ENCODE assay signal across 8 cellular contexts in genomic region chr1:156767101-156767878, GRCh38. TPM values are rescaled to one million over a fixed set of nuclear protein-coding genes. Genes with fewer than 3 reads are reported as not detected.
DNase-seq lines count a peak whose midpoint lies in the region; ATAC-seq and TF ChIP-seq lines count a peak whose summit lies in the region.

Gene PRCC, plus strand, starts transcription at chr1:156767535. Its CDS starts 237 bp downstream, at chr1:156767772.

- CTCF ChIA-PET in SK-N-SH (lab: Yijun Ruan, JAX) = interaction anchor here (0.7 to 9.5 kb wide), 16 partner anchors 15 to 409 kb away, joined by 3 to 64 read pairs (median 4); partner anchors contain the start of genes HDGF, INSRR, METTL25B and MRPL24

- peaks cover 13% of the 10 kb centered on the region; the same call in 1 of the 2 replicates for H4K20me1 ChIP-seq in SK-N-SH (ENCODE audit: insufficient read depth)

- peak; percentile 29; the same call in 1 of the 2 replicates for TF ChIP-seq RAD21 in SK-N-SH (IDR thresholded peaks at IDR 0.05; ENCODE audit: low read length)

- under 1% methylated on average over 31 of the region's 50 CpGs for WGBS in SK-N-SH (ENCODE audit: low lambda C conversion rate)

- H3K36me3 Mint-ChIP-seq in activated naive CD4-positive, alpha-beta T cell treated with anti-CD3 and anti-CD28 coated beads, Interleukin-2, amount 50 U/mL, for 72 hours = peaks cover 25 to 27% of the 10 kb centered on the region in 2 donors

- peaks cover 61% of the 10 kb centered on the region for H3K79me2 ChIP-seq in SK-N-SH (ENCODE audit: insufficient read depth)

- no peaks in the 10 kb centered on the region for H3K9me3 Mint-ChIP-seq in activated naive CD4-positive, alpha-beta T cell treated with anti-CD3 and anti-CD28 coated beads, Interleukin-2, amount 50 U/mL, for 72 hours

- peak within 1 kb of the TSS; percentile 77 to 90 for H3K27ac ChIP-seq in SK-N-SH (ENCODE audit: low read depth in 2 of 2, low read length in 1 of 2)
- peak within 1 kb of the TSS; percentile 89 to 94 for H3K27ac ChIP-seq in thoracic aorta

- ATAC-seq in HG02571 (IDR thresholded peaks at IDR 0.05; ENCODE audit: unreplicated experiment) (peak; percentile 93), omental fat pad (ENCODE audit: low FRiP score) (peak; percentile 98), thoracic aorta (ENCODE audit: insufficient number of reproducible peaks, low FRiP score, low read depth) (peak; percentile 97)
- peak; percentile 87 to 96 for ATAC-seq in activated naive CD4-positive, alpha-beta T cell treated with anti-CD3 and anti-CD28 coated beads, Interleukin-2, amount 50 U/mL, for 72 hours

- TF ChIP-seq CTCF in GM06990 (IDR thresholded peaks at IDR 0.05; ENCODE audit: insufficient read depth, low read length, poor library complexity, severe bottlenecking) (no peak), SK-N-SH (IDR thresholded peaks at IDR 0.05) (0 out of 2 replicates have a peak, but pooled peaks have one; percentile 7), omental fat pad (IDR thresholded peaks at IDR 0.05) (no peak), thoracic aorta (IDR thresholded peaks at IDR 0.05) (no peak)

- peak; percentile 10 to 20; a peak in 2 of 4 replicates for TF ChIP-seq EP300 in SK-N-SH (IDR thresholded peaks at IDR 0.05; ENCODE audit: borderline replicate concordance in 1 of 2, low read depth in 1 of 2, low read length in 1 of 2)

- no peaks in the 10 kb centered on the region for H3K9me2 ChIP-seq in SK-N-SH

- peak within 1 kb of the TSS; percentile 85 for H2AFZ ChIP-seq in SK-N-SH (ENCODE audit: low read depth)

- no peaks in the 10 kb centered on the region for H3F3A ChIP-seq in SK-N-SH (replicated peaks; ENCODE audit: insufficient read depth)

- peak within 1 kb of the TSS in 1 of 2 donors; percentile 88 for H3K27ac Mint-ChIP-seq in activated naive CD4-positive, alpha-beta T cell treated with anti-CD3 and anti-CD28 coated beads, Interleukin-2, amount 50 U/mL, for 72 hours

- H3K9ac ChIP-seq in SK-N-SH = peak within 1 kb of the TSS; percentile 95

- H3K36me3 ChIP-seq in GM06990 (ENCODE audit: control insufficient read depth, insufficient read depth, low read length) = peaks cover 3% of the 10 kb centered on the region
- H3K36me3 ChIP-seq in SK-N-SH (replicated peaks in 1 of 2; ENCODE audit: control insufficient read depth in 1 of 2, insufficient read depth in 2 of 2, low read length in 1 of 2) = peaks cover 18 to 19% of the 10 kb centered on the region in 2 experiments
- H3K36me3 ChIP-seq in thoracic aorta = no peaks in the 10 kb centered on the region

- H3K4me3 ChIP-seq in GM06990 (replicated peaks; ENCODE audit: low read depth, low read length) (peak within 1 kb of the TSS; percentile 91), SK-N-SH (ENCODE audit: low read depth in 2 of 2, low read length in 1 of 2) (peak within 1 kb of the TSS; percentile 72 to 86), thoracic aorta (peak within 1 kb of the TSS; percentile 93)

- DNase-seq in GM06990 (ENCODE audit: extremely low read depth, insufficient read length) = peak; percentile 96
- peak; percentile 99 for DNase-seq in NCI-H1048 (lab: John Stamatoyannopoulos, UW)
- peak; percentile 87 for DNase-seq in SK-N-SH
- peak; percentile 89 to 92 for DNase-seq in activated naive CD4-positive, alpha-beta T cell treated with anti-CD3 and anti-CD28 coated beads, Interleukin-2, amount 50 U/mL, for 72 hours (ENCODE audit: low spot score in 2 of 2)
- peak; percentile 100 for DNase-seq in glomerular visceral epithelial cell (ENCODE audit: extremely low spot score)
- peak; percentile 85 for DNase-seq in omental fat pad (ENCODE audit: low spot score)
- DNase-seq in thoracic aorta (ENCODE audit: low spot score) = peak; percentile 98

- peaks cover 23 to 26% of the 10 kb centered on the region in 2 experiments; a peak in 3 of 4 replicates for H3K4me1 ChIP-seq in SK-N-SH (ENCODE audit: control insufficient read depth in 1 of 2, insufficient read depth in 2 of 2, low read depth in 1 of 2, low read length in 1 of 2)
- H3K4me1 ChIP-seq in thoracic aorta (ENCODE audit: control insufficient read depth in 1 of 2, low read depth in 2 of 2) = peaks cover 17 to 43% of the 10 kb centered on the region in 2 donors

- H3K9me3 ChIP-seq in SK-N-SH = no peaks in the 10 kb centered on the region
- no peaks in the 10 kb centered on the region for H3K9me3 ChIP-seq in thoracic aorta

- POLR2A ChIA-PET in SK-N-SH (lab: Yijun Ruan, JAX) = interaction anchor here (0.7 to 3.9 kb wide), 10 partner anchors 10 to 93 kb away, joined by 3 to 27 read pairs (median 4); partner anchors contain the start of genes HDGF, ISG20L2, METTL25B and MRPL24

- peak within 1 kb of the TSS; percentile 89 for H3K4me2 ChIP-seq in SK-N-SH

- H3K27me3 ChIP-seq in GM06990 (replicated peaks; ENCODE audit: control insufficient read depth, insufficient read depth, low read length) (no peaks in the 10 kb centered on the region), SK-N-SH (ENCODE audit: insufficient read depth) (no peaks in the 10 kb centered on the region), thoracic aorta (replicated peaks; ENCODE audit: insufficient read depth) (no peaks in the 10 kb centered on the region)

TF ChIP-seq in SK-N-SH, 30 proteins besides CTCF, POLR2A, EP300 and RAD21 (continues in another document):
- TF ChIP-seq RFX5 (IDR thresholded peaks at IDR 0.05; ENCODE audit: low read length) = peak; percentile 79; the same call in 1 of the 2 replicates
- peak; percentile 24; the same call in 1 of the 2 replicates for TF ChIP-seq NFIC (IDR thresholded peaks at IDR 0.05; ENCODE audit: borderline replicate concordance)
- TF ChIP-seq ELF1 (IDR thresholded peaks at IDR 0.05) = peak; percentile 85
- no peak for TF ChIP-seq FOSL2 (IDR thresholded peaks at IDR 0.05; ENCODE audit: borderline replicate concordance, low read depth)
- no peak; the same call in 1 of the 2 replicates for TF ChIP-seq POLR2AphosphoS5 (IDR thresholded peaks at IDR 0.05; ENCODE audit: low read depth, low read length)
- TF ChIP-seq IRF3 (IDR thresholded peaks at IDR 0.05; ENCODE audit: low read depth, low read length) = no peak
- TF ChIP-seq FOXM1 (IDR thresholded peaks at IDR 0.05; ENCODE audit: low read depth) = no peak
- 0 out of 2 replicates have a peak, but pooled peaks have one; percentile 9 for TF ChIP-seq MXI1 (IDR thresholded peaks at IDR 0.05; ENCODE audit: low read depth, low read length)
- 0 out of 2 replicates have a peak, but pooled peaks have one; percentile 46 for TF ChIP-seq ZBTB33 (IDR thresholded peaks at IDR 0.05; ENCODE audit: borderline replicate concordance, low read depth)
- no peak for TF ChIP-seq USF2 (IDR thresholded peaks at IDR 0.05; ENCODE audit: borderline replicate concordance, low read depth, low read length)
- TF ChIP-seq YY1 (IDR thresholded peaks at IDR 0.05; ENCODE audit: low read depth) = peak; percentile 95
- 0 out of 2 replicates have a peak, but pooled peaks have one; percentile 1 for TF ChIP-seq SMC3 (IDR thresholded peaks at IDR 0.05; ENCODE audit: low read depth, low read length)
- peak; percentile 71 for TF ChIP-seq MAX (IDR thresholded peaks at IDR 0.05; ENCODE audit: low read depth)
- no peak for TF ChIP-seq MEF2A (IDR thresholded peaks at IDR 0.05; ENCODE audit: borderline replicate concordance, low read depth)

RNA-seq across cellular contexts. Expression of gene PRCC, which starts in this region (rescaled TPM):
- 39.2 and 51.8 TPM in 2 replicates for polyA plus RNA-seq in SK-N-SH (2012; rRNA removed)
- polyA plus RNA-seq in SK-N-SH (2012; cell fraction: cytosol; rRNA removed) = 33.6 and 45.5 TPM in 2 replicates
- 54.8 and 58.9 TPM in 2 replicates for polyA plus RNA-seq in SK-N-SH (2012; cell fraction: nucleus; rRNA removed)
- 10 to 100 TPM; 44.5 to 72.1 TPM for total RNA-seq in activated naive CD4-positive, alpha-beta T cell treated with anti-CD3 and anti-CD28 coated beads, Interleukin-2, amount 50 U/mL, for 72 hours
- total RNA-seq in omental fat pad = 10 to 100 TPM; 25.5 to 34.7 (median 28.2) TPM
- 10 to 100 TPM; 22.9 to 34.5 TPM for total RNA-seq in thoracic aorta

Comparison
In these comparisons a context has a peak if more than half of its experiments do, and no peak if none do; other contexts are left out.
1. Peak in every context shown above with its lines: DNase-seq, ATAC-seq, H3K4me3 ChIP-seq and H3K27ac ChIP-seq.